In the genomic region with DNA sequence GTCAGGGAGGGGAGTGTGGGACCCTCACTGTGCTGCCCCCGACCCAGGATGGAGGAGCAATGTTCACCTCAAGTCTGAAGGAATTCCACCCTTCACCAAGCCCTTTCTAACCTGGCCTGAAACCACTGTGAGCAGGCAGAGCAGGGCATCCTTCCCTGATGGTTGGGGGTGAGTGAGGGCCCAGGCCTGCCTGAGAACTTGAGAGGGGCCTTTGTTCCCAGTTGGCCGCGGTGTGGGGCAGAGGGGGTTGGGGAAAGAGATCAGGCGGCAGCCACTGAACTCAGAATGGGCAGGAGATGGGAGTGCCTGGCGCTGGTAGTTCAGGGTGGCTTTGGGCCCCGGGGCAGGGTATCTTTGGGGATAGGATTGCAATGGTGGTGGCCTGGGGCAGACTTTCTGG, we compare ENCODE assay signal across 20 cellular contexts.
DNase-seq lines count a peak whose midpoint lies in the region; ATAC-seq and TF ChIP-seq lines count a peak whose summit lies in the region.
"Had no signal": no experiment of that assay in that cellular context is flagged by ENCODE, and none has a peak within 500 bp of the region (broad histone marks: within the 10 kb centered on the region; RNA-seq: fewer than 3 reads in every experiment).

No MANE protein-coding gene starts in this region.

- H3K4me1 Mint-ChIP-seq in activated T-cell treated with anti-CD3 and anti-CD28 coated beads, Interleukin-2, amount 50 U/mL, for 24 hours (ENCODE audit: low read depth): peaks cover 39% of the 10 kb centered on the region
- H3K4me1 Mint-ChIP-seq in chondrocyte (ENCODE audit: low read depth): peaks cover 52% of the 10 kb centered on the region
- H3K4me1 Mint-ChIP-seq in stimulated activated naive B cell treated with anti-CD40 and anti-IgM and Interleukin-4, amounts not matched to agents 10 μg/mL and 1 μg/mL and 100 μg/mL, for 72 hours: peaks cover 53 to 78% of the 10 kb centered on the region in 2 donors

- H3K36me3 Mint-ChIP-seq in activated T-cell treated with anti-CD3 and anti-CD28 coated beads, Interleukin-2, amount 50 U/mL, for 24 hours (ENCODE audit: low read depth): peaks cover 15% of the 10 kb centered on the region
- H3K36me3 Mint-ChIP-seq in chondrocyte (ENCODE audit: low read depth): no peaks in the 10 kb centered on the region
- H3K36me3 Mint-ChIP-seq in stimulated activated naive B cell treated with anti-CD40 and anti-IgM and Interleukin-4, amounts not matched to agents 10 μg/mL and 1 μg/mL and 100 μg/mL, for 72 hours: peaks cover 10 to 31% of the 10 kb centered on the region in 2 donors
- H3K36me3 Mint-ChIP-seq: activated naive CD8-positive, alpha-beta T cell had no signal

- no peaks in the 10 kb centered on the region for H3K27me3 Mint-ChIP-seq in activated T-cell treated with anti-CD3 and anti-CD28 coated beads, Interleukin-2, amount 50 U/mL, for 24 hours
- no peaks in the 10 kb centered on the region for H3K27me3 Mint-ChIP-seq in chondrocyte (ENCODE audit: low read depth)
- H3K27me3 Mint-ChIP-seq in stimulated activated naive B cell treated with anti-CD40 and anti-IgM and Interleukin-4, amounts not matched to agents 10 μg/mL and 1 μg/mL and 100 μg/mL, for 72 hours: no peaks in the 10 kb centered on the region
- H3K27me3 Mint-ChIP-seq: activated naive CD8-positive, alpha-beta T cell; stimulated activated naive CD8-positive, alpha-beta T cell treated with anti-CD3 and anti-CD28 coated beads, Interleukin-15, amount 100 ng/mL, for 72 hours had no signal

- peak overlapping the region; percentile 52 for H3K27ac Mint-ChIP-seq in activated T-cell treated with anti-CD3 and anti-CD28 coated beads, Interleukin-2, amount 50 U/mL, for 24 hours
- peak overlapping the region; percentile 45 for H3K27ac Mint-ChIP-seq in chondrocyte (ENCODE audit: unreplicated experiment)
- peak overlapping the region; percentile 85 for H3K27ac Mint-ChIP-seq in stimulated activated naive B cell treated with anti-CD40 and anti-IgM and Interleukin-4, amounts not matched to agents 10 μg/mL and 1 μg/mL and 100 μg/mL, for 72 hours
- H3K27ac Mint-ChIP-seq: activated naive CD8-positive, alpha-beta T cell had no signal

- ATAC-seq in stimulated activated naive B cell treated with anti-CD40 and anti-IgM and Interleukin-4, amounts not matched to agents 10 μg/mL and 1 μg/mL and 100 μg/mL, for 72 hours (replicated peaks): no peak
- ATAC-seq: Panc1; stimulated activated naive CD8-positive, alpha-beta T cell treated with anti-CD3 and anti-CD28 coated beads, Interleukin-15, amount 100 ng/mL, for 72 hours had no signal

- no peak overlapping the region for H3K4me3 Mint-ChIP-seq in activated T-cell treated with anti-CD3 and anti-CD28 coated beads, Interleukin-2, amount 50 U/mL, for 24 hours
- no peak overlapping the region for H3K4me3 Mint-ChIP-seq in chondrocyte (ENCODE audit: unreplicated experiment)
- no peak overlapping the region for H3K4me3 Mint-ChIP-seq in stimulated activated naive B cell treated with anti-CD40 and anti-IgM and Interleukin-4, amounts not matched to agents 10 μg/mL and 1 μg/mL and 100 μg/mL, for 72 hours
- H3K4me3 Mint-ChIP-seq: activated naive CD8-positive, alpha-beta T cell; stimulated activated naive CD8-positive, alpha-beta T cell treated with anti-CD3 and anti-CD28 coated beads, Interleukin-15, amount 100 ng/mL, for 72 hours had no signal

- H3K9me3 Mint-ChIP-seq in activated T-cell treated with anti-CD3 and anti-CD28 coated beads, Interleukin-2, amount 50 U/mL, for 24 hours: no peaks in the 10 kb centered on the region
- no peaks in the 10 kb centered on the region for H3K9me3 Mint-ChIP-seq in chondrocyte (ENCODE audit: low read depth)
- H3K9me3 Mint-ChIP-seq in stimulated activated naive B cell treated with anti-CD40 and anti-IgM and Interleukin-4, amounts not matched to agents 10 μg/mL and 1 μg/mL and 100 μg/mL, for 72 hours: no peaks in the 10 kb centered on the region
- H3K9me3 Mint-ChIP-seq: stimulated activated naive CD8-positive, alpha-beta T cell treated with anti-CD3 and anti-CD28 coated beads, Interleukin-15, amount 100 ng/mL, for 72 hours had no signal

- no peak for DNase-seq in activated T-cell treated with anti-CD3 and anti-CD28 coated beads, Interleukin-2, amount 50 U/mL, for 24 hours
- DNase-seq in activated T-cell treated with anti-CD3 and anti-CD28 coated beads, Interleukin-2, amount 50 U/mL, for 1 hour: no peak
- no peak for DNase-seq in chondrocyte (ENCODE audit: low spot score)
- DNase-seq in left kidney (ENCODE audit: low read depth, low spot score): peak; percentile 60
- DNase-seq in stimulated activated naive B cell treated with anti-CD40 and anti-IgM and Interleukin-4, amounts not matched to agents 10 μg/mL and 1 μg/mL and 100 μg/mL, for 72 hours: no peak
- no peak for DNase-seq in cerebellar nuclear complex (lab: John Stamatoyannopoulos, UW)
- DNase-seq in activated gamma-delta T cell (lab: John Stamatoyannopoulos, UW): no peak
- DNase-seq in NCI-H1048 (lab: John Stamatoyannopoulos, UW): no peak
- DNase-seq: 8988T; activated CD4-positive, CD25-positive, alpha-beta regulatory T cell; Calu3; GOT3; Kasumi-1; NCI-H1436; NCI-H510A; sigmoid colon; stimulated activated naive CD8-positive, alpha-beta T cell treated with anti-CD3 and anti-CD28 coated beads, Interleukin-15, amount 100 ng/mL, for 72 hours; SW 1271 had no signal

- TF ChIP-seq CTCF in chondrocyte (IDR thresholded peaks at IDR 0.05): no peak
